ENCODE assay signal across 1 cellular context in genomic region chr13:113105032-113105993, GRCh38.
TF ChIP-seq lines count a peak whose summit lies in the region.

TSS of gene F7 (plus strand) at chr13:113105791. CDS start at chr13:113105842, 51 bp downstream.

TF ChIP-seq in HepG2, 621 proteins besides CTCF, POLR2A, EP300 and RAD21 (continued from another document and continues in another):
- peak; percentile 76 for TF ChIP-seq SKIL (CRISPR knock-in tag; IDR thresholded peaks at IDR 0.05; ENCODE audit: borderline replicate concordance)
- TF ChIP-seq CREM (IDR thresholded peaks at IDR 0.05): peak; percentile 61; the same call in 1 of the 2 replicates
- TF ChIP-seq CREM (CRISPR knock-in tag; IDR thresholded peaks at IDR 0.05): no peak
- TF ChIP-seq ZNF276 (CRISPR knock-in tag; IDR thresholded peaks at IDR 0.05; ENCODE audit: low read depth): peak; percentile 74; the same call in 1 of the 2 replicates
- no peak for TF ChIP-seq NONO (IDR thresholded peaks at IDR 0.05)
- peak; percentile 96 for TF ChIP-seq NONO (CRISPR knock-in tag; conservative IDR thresholded peaks at IDR 0.05)
- TF ChIP-seq ZNF672 (CRISPR knock-in tag; IDR thresholded peaks at IDR 0.05): no peak
- TF ChIP-seq MATR3 (CRISPR knock-in tag; IDR thresholded peaks at IDR 0.05): no peak
- peak; percentile 68; the same call in 1 of the 2 replicates for TF ChIP-seq MEIS1 (CRISPR knock-in tag; IDR thresholded peaks at IDR 0.05; ENCODE audit: borderline replicate concordance)
- peak; percentile 53; the same call in 1 of the 2 replicates for TF ChIP-seq TFE3 (CRISPR knock-in tag; IDR thresholded peaks at IDR 0.05)
- peak; percentile 61; the same call in 1 of the 2 replicates for TF ChIP-seq ZBTB4 (CRISPR knock-in tag; IDR thresholded peaks at IDR 0.05; ENCODE audit: borderline replicate concordance)
- TF ChIP-seq ZFP37 (CRISPR knock-in tag; IDR thresholded peaks at IDR 0.05; ENCODE audit: borderline replicate concordance): peak; percentile 69; the same call in 1 of the 2 replicates
- peak; percentile 62; the same call in 1 of the 2 replicates for TF ChIP-seq ZNF691 (CRISPR knock-in tag; IDR thresholded peaks at IDR 0.05; ENCODE audit: borderline replicate concordance, low read depth)
- TF ChIP-seq REPIN1 (CRISPR knock-in tag; IDR thresholded peaks at IDR 0.05; ENCODE audit: borderline replicate concordance, low read depth): peak; percentile 41; the same call in 1 of the 2 replicates
- TF ChIP-seq ZNF17 (CRISPR knock-in tag; IDR thresholded peaks at IDR 0.05): no peak
- TF ChIP-seq BATF2 (CRISPR knock-in tag; IDR thresholded peaks at IDR 0.05): no peak
- TF ChIP-seq, protein P1, sequence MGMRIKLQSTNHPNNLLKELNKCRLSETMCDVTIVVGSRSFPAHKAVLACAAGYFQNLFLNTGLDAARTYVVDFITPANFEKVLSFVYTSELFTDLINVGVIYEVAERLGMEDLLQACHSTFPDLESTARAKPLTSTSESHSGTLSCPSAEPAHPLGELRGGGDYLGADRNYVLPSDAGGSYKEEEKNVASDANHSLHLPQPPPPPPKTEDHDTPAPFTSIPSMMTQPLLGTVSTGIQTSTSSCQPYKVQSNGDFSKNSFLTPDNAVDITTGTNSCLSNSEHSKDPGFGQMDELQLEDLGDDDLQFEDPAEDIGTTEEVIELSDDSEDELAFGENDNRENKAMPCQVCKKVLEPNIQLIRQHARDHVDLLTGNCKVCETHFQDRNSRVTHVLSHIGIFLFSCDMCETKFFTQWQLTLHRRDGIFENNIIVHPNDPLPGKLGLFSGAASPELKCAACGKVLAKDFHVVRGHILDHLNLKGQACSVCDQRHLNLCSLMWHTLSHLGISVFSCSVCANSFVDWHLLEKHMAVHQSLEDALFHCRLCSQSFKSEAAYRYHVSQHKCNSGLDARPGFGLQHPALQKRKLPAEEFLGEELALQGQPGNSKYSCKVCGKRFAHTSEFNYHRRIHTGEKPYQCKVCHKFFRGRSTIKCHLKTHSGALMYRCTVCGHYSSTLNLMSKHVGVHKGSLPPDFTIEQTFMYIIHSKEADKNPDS (CRISPR knock-in tag; IDR thresholded peaks at IDR 0.05): no peak
- no peak for TF ChIP-seq ZNF282 (IDR thresholded peaks at IDR 0.05; ENCODE audit: partially characterized antibody)
- no peak for TF ChIP-seq ZNF432 (CRISPR knock-in tag; IDR thresholded peaks at IDR 0.05; ENCODE audit: borderline replicate concordance)
- TF ChIP-seq, protein P2, sequence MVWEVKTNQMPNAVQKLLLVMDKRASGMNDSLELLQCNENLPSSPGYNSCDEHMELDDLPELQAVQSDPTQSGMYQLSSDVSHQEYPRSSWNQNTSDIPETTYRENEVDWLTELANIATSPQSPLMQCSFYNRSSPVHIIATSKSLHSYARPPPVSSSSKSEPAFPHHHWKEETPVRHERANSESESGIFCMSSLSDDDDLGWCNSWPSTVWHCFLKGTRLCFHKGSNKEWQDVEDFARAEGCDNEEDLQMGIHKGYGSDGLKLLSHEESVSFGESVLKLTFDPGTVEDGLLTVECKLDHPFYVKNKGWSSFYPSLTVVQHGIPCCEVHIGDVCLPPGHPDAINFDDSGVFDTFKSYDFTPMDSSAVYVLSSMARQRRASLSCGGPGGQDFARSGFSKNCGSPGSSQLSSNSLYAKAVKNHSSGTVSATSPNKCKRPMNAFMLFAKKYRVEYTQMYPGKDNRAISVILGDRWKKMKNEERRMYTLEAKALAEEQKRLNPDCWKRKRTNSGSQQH (CRISPR knock-in tag; IDR thresholded peaks at IDR 0.05; ENCODE audit: low read depth): peak; percentile 79; the same call in 1 of the 2 replicates
- TF ChIP-seq, protein P3, sequence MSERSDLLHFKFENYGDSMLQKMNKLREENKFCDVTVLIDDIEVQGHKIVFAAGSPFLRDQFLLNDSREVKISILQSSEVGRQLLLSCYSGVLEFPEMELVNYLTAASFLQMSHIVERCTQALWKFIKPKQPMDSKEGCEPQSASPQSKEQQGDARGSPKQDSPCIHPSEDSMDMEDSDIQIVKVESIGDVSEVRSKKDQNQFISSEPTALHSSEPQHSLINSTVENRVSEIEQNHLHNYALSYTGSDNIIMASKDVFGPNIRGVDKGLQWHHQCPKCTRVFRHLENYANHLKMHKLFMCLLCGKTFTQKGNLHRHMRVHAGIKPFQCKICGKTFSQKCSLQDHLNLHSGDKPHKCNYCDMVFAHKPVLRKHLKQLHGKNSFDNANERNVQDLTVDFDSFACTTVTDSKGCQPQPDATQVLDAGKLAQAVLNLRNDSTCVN (CRISPR knock-in tag; IDR thresholded peaks at IDR 0.05; ENCODE audit: borderline replicate concordance): 0 out of 2 replicates have a peak, but pooled peaks have one; percentile 47
- TF ChIP-seq SKI (IDR thresholded peaks at IDR 0.05; ENCODE audit: partially characterized antibody): peak; percentile 57
- TF ChIP-seq ZNF772 (CRISPR knock-in tag; IDR thresholded peaks at IDR 0.05): peak; percentile 92
- no peak for TF ChIP-seq ZNF567 (CRISPR knock-in tag; IDR thresholded peaks at IDR 0.05; ENCODE audit: borderline replicate concordance)
- TF ChIP-seq, protein P4, sequence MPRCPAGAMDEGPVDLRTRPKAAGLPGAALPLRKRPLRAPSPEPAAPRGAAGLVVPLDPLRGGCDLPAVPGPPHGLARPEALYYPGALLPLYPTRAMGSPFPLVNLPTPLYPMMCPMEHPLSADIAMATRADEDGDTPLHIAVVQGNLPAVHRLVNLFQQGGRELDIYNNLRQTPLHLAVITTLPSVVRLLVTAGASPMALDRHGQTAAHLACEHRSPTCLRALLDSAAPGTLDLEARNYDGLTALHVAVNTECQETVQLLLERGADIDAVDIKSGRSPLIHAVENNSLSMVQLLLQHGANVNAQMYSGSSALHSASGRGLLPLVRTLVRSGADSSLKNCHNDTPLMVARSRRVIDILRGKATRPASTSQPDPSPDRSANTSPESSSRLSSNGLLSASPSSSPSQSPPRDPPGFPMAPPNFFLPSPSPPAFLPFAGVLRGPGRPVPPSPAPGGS (CRISPR knock-in tag; IDR thresholded peaks at IDR 0.05): peak; percentile 83; the same call in 1 of the 2 replicates
- no peak for TF ChIP-seq HNRNPH1 (optimal IDR thresholded peaks at IDR 0.05; ENCODE audit: low read depth, low read length)
- TF ChIP-seq, protein P5, sequence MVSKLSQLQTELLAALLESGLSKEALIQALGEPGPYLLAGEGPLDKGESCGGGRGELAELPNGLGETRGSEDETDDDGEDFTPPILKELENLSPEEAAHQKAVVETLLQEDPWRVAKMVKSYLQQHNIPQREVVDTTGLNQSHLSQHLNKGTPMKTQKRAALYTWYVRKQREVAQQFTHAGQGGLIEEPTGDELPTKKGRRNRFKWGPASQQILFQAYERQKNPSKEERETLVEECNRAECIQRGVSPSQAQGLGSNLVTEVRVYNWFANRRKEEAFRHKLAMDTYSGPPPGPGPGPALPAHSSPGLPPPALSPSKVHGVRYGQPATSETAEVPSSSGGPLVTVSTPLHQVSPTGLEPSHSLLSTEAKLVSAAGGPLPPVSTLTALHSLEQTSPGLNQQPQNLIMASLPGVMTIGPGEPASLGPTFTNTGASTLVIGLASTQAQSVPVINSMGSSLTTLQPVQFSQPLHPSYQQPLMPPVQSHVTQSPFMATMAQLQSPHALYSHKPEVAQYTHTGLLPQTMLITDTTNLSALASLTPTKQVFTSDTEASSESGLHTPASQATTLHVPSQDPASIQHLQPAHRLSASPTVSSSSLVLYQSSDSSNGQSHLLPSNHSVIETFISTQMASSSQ (IDR thresholded peaks at IDR 0.05; ENCODE audit: low read depth): peak; percentile 54; the same call in 1 of the 2 replicates
- TF ChIP-seq, protein P5 (CRISPR knock-in tag; IDR thresholded peaks at IDR 0.05; ENCODE audit: borderline replicate concordance): peak; percentile 66
- peak; percentile 89; the same call in 1 of the 2 replicates for TF ChIP-seq SNAPC2 (CRISPR knock-in tag; IDR thresholded peaks at IDR 0.05)
- no peak for TF ChIP-seq MAFG (CRISPR knock-in tag; IDR thresholded peaks at IDR 0.05)
